ENCODE assay signal across 8 cellular contexts in the genomic region with DNA sequence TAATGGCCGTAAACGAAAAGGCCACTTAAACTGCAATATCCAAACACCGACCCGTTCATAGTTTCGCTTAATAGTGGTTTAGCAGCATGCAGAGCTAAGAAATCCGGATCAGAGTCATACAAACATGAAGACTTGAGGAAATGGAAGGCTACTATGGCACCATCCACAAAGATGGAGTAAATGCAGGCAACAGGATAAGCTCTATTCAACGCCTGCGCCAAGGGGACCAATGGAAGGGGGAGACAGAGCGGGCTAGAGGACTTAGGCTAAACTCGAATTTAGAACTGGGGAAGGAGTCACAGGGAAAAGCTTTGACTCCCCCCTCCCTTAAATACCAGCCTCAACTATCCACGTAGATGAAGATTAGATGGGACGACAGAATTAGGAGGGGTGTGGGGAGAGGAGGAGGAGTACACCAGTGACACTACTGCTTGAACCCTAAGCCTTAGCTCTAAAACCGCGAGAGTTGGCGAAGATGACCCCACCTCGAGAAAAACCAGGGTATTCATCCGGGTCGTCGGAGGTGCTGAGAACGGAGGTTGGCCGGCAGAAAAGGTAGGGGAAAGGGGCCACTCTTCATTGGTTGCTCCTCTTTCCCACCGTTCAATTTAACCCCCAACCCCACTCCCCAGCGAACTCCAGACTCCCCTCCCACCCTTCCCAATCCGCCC. TPM values are rescaled to one million over a fixed set of nuclear protein-coding genes. Genes with fewer than 3 reads are reported as not detected.
DNase-seq lines count a peak whose midpoint lies in the region; ATAC-seq and TF ChIP-seq lines count a peak whose summit lies in the region.

No MANE protein-coding gene starts in this region.

- CTCF ChIA-PET in Caco-2 (lab: Charles Lee) (no interaction called here), RWPE1 (lab: Yijun Ruan, JAX) (no interaction called here)

- peaks cover 58% of the 10 kb centered on the region for H3K36me3 Mint-ChIP-seq in Caco-2 (ENCODE audit: insufficient read depth, unreplicated experiment)

- H3K27me3 Mint-ChIP-seq in Caco-2 (ENCODE audit: insufficient read depth, unreplicated experiment), result no peaks in the 10 kb centered on the region

- intact Hi-C loops in Caco-2 (cut with micrococcal nuclease; ENCODE audit: unreplicated experiment), result loop anchor here (5.0 to 10.0 kb wide), 3 partner anchors 149 to 601 kb away; a partner anchor contains a TSS

- TSS peak; percentile 20 for BruUV-seq in Caco-2 (replicated peaks; lab: Mats Ljungman, UMichigan)

- peak; percentile 57 for DNase-seq in Caco-2
- peak; percentile 26 for DNase-seq in HuH-7 (ENCODE audit: low spot score)
- no peak for DNase-seq in RWPE1 (ENCODE audit: low spot score)
- no peak for DNase-seq in astrocyte of the cerebellum (ENCODE audit: low read depth)
- peak; percentile 68 for DNase-seq in iris pigment epithelial cell (ENCODE audit: low read depth)
- peak; percentile 50 for DNase-seq in stimulated activated CD4-positive, alpha-beta T cell treated with anti-CD3 and anti-CD28 coated beads, Interleukin-1b, Interleukin-23, amount 100 ng/mL, for 48 hours

- peaks cover 6% of the 10 kb centered on the region for H3K4me1 Mint-ChIP-seq in Caco-2 (ENCODE audit: low read depth, unreplicated experiment)

- in situ Hi-C loops in astrocyte of the cerebellum (cut with HindIII; ENCODE audit: low sequenced_read_pairs), result no loop called here

- no peak for TF ChIP-seq CTCF in Caco-2 (IDR thresholded peaks at IDR 0.05; ENCODE audit: insufficient read depth in 1 of 2, low read depth in 1 of 2, low read length in 1 of 2, severe bottlenecking in 1 of 2, unreplicated experiment in 1 of 2)
- no peak for TF ChIP-seq CTCF in RWPE1 (conservative IDR thresholded peaks at IDR 0.05; ENCODE audit: low read depth)
- TF ChIP-seq CTCF in astrocyte of the cerebellum (IDR thresholded peaks at IDR 0.05; ENCODE audit: low read depth, low read length, missing control alignments), result no peak

- H3K27me3 ChIP-seq in Caco-2 (replicated peaks; ENCODE audit: control insufficient read depth, insufficient read depth, low read length), result no peaks in the 10 kb centered on the region

- no peaks in the 10 kb centered on the region for H3K4me1 ChIP-seq in Caco-2

- H3K4me3 ChIP-seq in Caco-2 (ENCODE audit: low read depth, low read length) (peak overlapping the region; percentile 81), astrocyte of the cerebellum (ENCODE audit: low read depth, low read length) (peak overlapping the region; percentile 65)

- no peaks in the 10 kb centered on the region for H3K9me3 Mint-ChIP-seq in Caco-2 (ENCODE audit: unreplicated experiment)

- peaks cover 1% of the 10 kb centered on the region for H3K36me3 ChIP-seq in Caco-2 (ENCODE audit: control insufficient read depth, insufficient read depth, low read length)

- POLR2A ChIA-PET in Caco-2 (lab: Charles Lee) (interaction anchor here (0.6 to 1.1 kb wide), 3 partner anchors 18 to 1805 kb away, joined by 3 to 4 read pairs (median 3); no protein-coding TSS in a partner anchor), RWPE1 (lab: Yijun Ruan, JAX; ENCODE audit: low non-redundant PET) (no interaction called here)

- no peaks in the 10 kb centered on the region for H3K9me3 ChIP-seq in Caco-2

- peak overlapping the region; percentile 91 for H3K27ac Mint-ChIP-seq in Caco-2 (ENCODE audit: unreplicated experiment)

- ATAC-seq in GM18519 (IDR thresholded peaks at IDR 0.05; ENCODE audit: low FRiP score, unreplicated experiment), result no peak
- no peak for ATAC-seq in GM21423 (IDR thresholded peaks at IDR 0.05; ENCODE audit: unreplicated experiment)

- H3K4me3 Mint-ChIP-seq in Caco-2 (ENCODE audit: unreplicated experiment), result peak overlapping the region; percentile 94

- H3K27ac ChIP-seq in RWPE1, result peak overlapping the region; percentile 90

RNA-seq across cellular contexts. Expression of a gene that starts 3.5 kb away (rescaled TPM):
- 222 and 224 TPM in 2 replicates for total RNA-seq in Caco-2 (2022)

Comparison
In these comparisons a context has a peak if more than half of its experiments do, and no peak if none do; other contexts are left out.
1. DNase-seq: peak in Caco-2 (2 of 2), HuH-7 (single experiment), iris pigment epithelial cell (single experiment) and stimulated activated CD4-positive, alpha-beta T cell treated with anti-CD3 and anti-CD28 coated beads, Interleukin-1b, Interleukin-23, amount 100 ng/mL, for 48 hours (single experiment); none in RWPE1 (single experiment) and astrocyte of the cerebellum (single experiment).